ENCODE assay signal across 8 cellular contexts in genomic region chr12:83016226-83016835, GRCh38.
DNase-seq lines count a peak whose midpoint lies in the region; ATAC-seq and TF ChIP-seq lines count a peak whose summit lies in the region.

No MANE protein-coding gene starts in this region.

- no peak overlapping the region for H3K27ac Mint-ChIP-seq in HFFc6
- H3K27ac Mint-ChIP-seq in activated CD4-positive, alpha-beta memory T cell treated with anti-CD3 and anti-CD28 coated beads, Interleukin-2, amount 10 ng/mL, durations not matched to agents 7 days and 5 days, result no peak overlapping the region

- peak; percentile 67 for DNase-seq in HFFc6
- peak; percentile 82 for DNase-seq in astrocyte of the hippocampus (ENCODE audit: low read depth, low spot score)
- peak; percentile 68 for DNase-seq in islet precursor cell
- DNase-seq in stimulated activated naive CD4-positive, alpha-beta T cell (lab: John Stamatoyannopoulos, UW), result no peak
- DNase-seq in activated CD4-positive, alpha-beta memory T cell treated with anti-CD3 and anti-CD28 coated beads, Interleukin-2, amount 10 ng/mL, durations not matched to agents 7 days and 5 days, result no peak
- DNase-seq in NCI-H82 treated with DMSO at 0.1 percent for 48 hours (lab: John Stamatoyannopoulos, UW; ENCODE audit: unreplicated experiment), result no peak

- peaks cover 23% of the 10 kb centered on the region for H3K9me3 Mint-ChIP-seq in HFFc6
- peaks cover 3% of the 10 kb centered on the region for H3K9me3 Mint-ChIP-seq in activated CD4-positive, alpha-beta memory T cell treated with anti-CD3 and anti-CD28 coated beads, Interleukin-2, amount 10 ng/mL, durations not matched to agents 7 days and 5 days

- H3K27ac ChIP-seq in subcutaneous abdominal adipose tissue (ENCODE audit: low read depth, low read length), result no peak overlapping the region

- POLR2A ChIA-PET in activated CD4-positive, alpha-beta memory T cell treated with anti-CD3 and anti-CD28 coated beads, Interleukin-2, amount 10 ng/mL, durations not matched to agents 7 days and 5 days (lab: Charles Lee), result no interaction called here

- H3K27me3 ChIP-seq in subcutaneous abdominal adipose tissue (ENCODE audit: control insufficient read depth in 5 of 5, insufficient read depth in 4 of 5, low read length in 5 of 5), result no peaks in the 10 kb centered on the region

- H3K36me3 ChIP-seq in subcutaneous abdominal adipose tissue (ENCODE audit: control insufficient read depth in 5 of 5, insufficient read depth in 5 of 5, low read length in 5 of 5), result no peaks in the 10 kb centered on the region

- ATAC-seq in HG03159 (IDR thresholded peaks at IDR 0.05; ENCODE audit: unreplicated experiment), result no peak

- H3K27me3 Mint-ChIP-seq in HFFc6 (ENCODE audit: insufficient read depth), result no peaks in the 10 kb centered on the region; the same call in 1 of the 2 replicates
- H3K27me3 Mint-ChIP-seq in activated CD4-positive, alpha-beta memory T cell treated with anti-CD3 and anti-CD28 coated beads, Interleukin-2, amount 10 ng/mL, durations not matched to agents 7 days and 5 days, result no peaks in the 10 kb centered on the region

- peak overlapping the region; percentile 45 to 66 (median 57) for H3K4me3 ChIP-seq in subcutaneous abdominal adipose tissue (ENCODE audit: low read depth in 1 of 5, low read length in 5 of 5)

- no peaks in the 10 kb centered on the region for H3K36me3 Mint-ChIP-seq in HFFc6 (ENCODE audit: low read depth)
- H3K36me3 Mint-ChIP-seq in activated CD4-positive, alpha-beta memory T cell treated with anti-CD3 and anti-CD28 coated beads, Interleukin-2, amount 10 ng/mL, durations not matched to agents 7 days and 5 days (ENCODE audit: low read depth), result peaks cover 2% of the 10 kb centered on the region

- CTCF ChIA-PET in activated CD4-positive, alpha-beta memory T cell treated with anti-CD3 and anti-CD28 coated beads, Interleukin-2, amount 10 ng/mL, durations not matched to agents 7 days and 5 days (lab: Charles Lee), result no interaction called here

- H3K4me3 Mint-ChIP-seq in HFFc6, result peak overlapping the region; percentile 71; the same call in 1 of the 2 replicates
- H3K4me3 Mint-ChIP-seq in activated CD4-positive, alpha-beta memory T cell treated with anti-CD3 and anti-CD28 coated beads, Interleukin-2, amount 10 ng/mL, durations not matched to agents 7 days and 5 days, result no peak overlapping the region

- TF ChIP-seq CTCF in HFFc6 (IDR thresholded peaks at IDR 0.05), result no peak

- peaks cover 8% of the 10 kb centered on the region; the same call in 1 of the 2 replicates for H3K4me1 Mint-ChIP-seq in HFFc6 (ENCODE audit: low read depth)
- H3K4me1 Mint-ChIP-seq in activated CD4-positive, alpha-beta memory T cell treated with anti-CD3 and anti-CD28 coated beads, Interleukin-2, amount 10 ng/mL, durations not matched to agents 7 days and 5 days, result peaks cover 3% of the 10 kb centered on the region

- peak overlapping the region in 1 of 5 donors; percentile 5 for H3K9ac ChIP-seq in subcutaneous abdominal adipose tissue (ENCODE audit: low read length in 5 of 5)

- H3K4me1 ChIP-seq in subcutaneous abdominal adipose tissue (ENCODE audit: control insufficient read depth in 5 of 5, insufficient read depth in 5 of 5, low read length in 5 of 5), result peaks cover 0 to 12% (median 9%) of the 10 kb centered on the region in 5 donors

- no peaks in the 10 kb centered on the region for H3K9me3 ChIP-seq in subcutaneous abdominal adipose tissue (ENCODE audit: control insufficient read depth in 5 of 5, low read length in 5 of 5)

Comparison
In these comparisons a context has a peak if more than half of its experiments do, and no peak if none do; other contexts are left out.
1. DNase-seq: peak in HFFc6 (single experiment), astrocyte of the hippocampus (single experiment) and islet precursor cell (single experiment); none in stimulated activated naive CD4-positive, alpha-beta T cell (0 of 6), activated CD4-positive, alpha-beta memory T cell treated with anti-CD3 and anti-CD28 coated beads, Interleukin-2, amount 10 ng/mL, durations not matched to agents 7 days and 5 days (single experiment) and NCI-H82 treated with DMSO at 0.1 percent for 48 hours (single experiment).